8 cellular contexts compared by ENCODE assay signal in genomic region chr15:59437777-59438574, GRCh38. TPM values are rescaled to one million over a fixed set of nuclear protein-coding genes. Genes with fewer than 3 reads are reported as not detected.
DNase-seq lines count a peak whose midpoint lies in the region; ATAC-seq and TF ChIP-seq lines count a peak whose summit lies in the region.

Gene FAM81A, plus strand, starts transcription at chr15:59438186. Its CDS starts 20,441 bp downstream, at chr15:59458627.

- peak within 1 kb of the TSS; percentile 65 for H3K27ac Mint-ChIP-seq in activated B cell treated with CpG ODN at 0.5 μM for 24 hours

- H3K9me3 Mint-ChIP-seq in activated B cell treated with CpG ODN at 0.5 μM for 24 hours, result no peaks in the 10 kb centered on the region

- peaks cover 42% of the 10 kb centered on the region for H3K4me1 Mint-ChIP-seq in activated B cell treated with CpG ODN at 0.5 μM for 24 hours

- TF ChIP-seq CTCF in activated B cell treated with CpG ODN at 0.5 μM for 24 hours (IDR thresholded peaks at IDR 0.05), result no peak
- TF ChIP-seq CTCF in liver (IDR thresholded peaks at IDR 0.05; ENCODE audit: low read depth, low read length, missing input control), result no peak

- H3K9me3 ChIP-seq in liver (ENCODE audit: control insufficient read depth in 4 of 4, low read length in 3 of 4), result no peaks in the 10 kb centered on the region

- H3K4me1 ChIP-seq in liver (ENCODE audit: control insufficient read depth in 4 of 4, insufficient read depth in 4 of 4, low read length in 3 of 4), result peaks cover 6 to 17% (median 13%) of the 10 kb centered on the region in 4 donors

- CTCF ChIA-PET in activated B cell treated with CpG ODN at 0.5 μM for 24 hours (lab: Charles Lee), result interaction anchor here (1.1 kb wide), 1 partner anchor 25 kb away, joined by 4 read pairs; no protein-coding TSS in a partner anchor

- peak in 4 of 6 experiments; percentile 2 to 33 (median 8) for DNase-seq in stimulated activated naive CD4-positive, alpha-beta T cell (lab: John Stamatoyannopoulos, UW)
- no peak for DNase-seq in stimulated activated naive CD4-positive, alpha-beta T cell treated with Interleukin-2 at 50 U/mL for 16 hours (lab: John Stamatoyannopoulos, UW)
- DNase-seq in NCI-H1105 treated with DMSO at 0.1 percent for 48 hours (lab: John Stamatoyannopoulos, UW) (peak; percentile 89), activated B cell treated with CpG ODN at 0.5 μM for 24 hours (peak; percentile 65), dermis blood vessel endothelial cell (peak; percentile 54)
- DNase-seq in stimulated activated CD4-positive, alpha-beta T cell treated with anti-CD3 and anti-CD28 coated beads, Interleukin-4, amount 100 ng/mL, for 24 hours, result peak; percentile 25

- H3K36me3 Mint-ChIP-seq in activated B cell treated with CpG ODN at 0.5 μM for 24 hours (ENCODE audit: low read depth), result no peaks in the 10 kb centered on the region

- intact Hi-C loops in activated B cell treated with CpG ODN at 0.5 μM for 24 hours (cut with micrococcal nuclease), result loop anchor here (1.0 to 2.0 kb wide), 3 partner anchors 25 to 191 kb away; no protein-coding TSS in a partner anchor

- peak; percentile 83 for ATAC-seq in HG02642 (IDR thresholded peaks at IDR 0.05; ENCODE audit: poor library complexity, unreplicated experiment)
- ATAC-seq in activated B cell treated with CpG ODN at 0.5 μM for 24 hours (ENCODE audit: low read depth), result peak; percentile 82

- TF ChIP-seq RAD21 in liver (IDR thresholded peaks at IDR 0.05), result no peak

- no peaks in the 10 kb centered on the region for H3K36me3 ChIP-seq in liver (ENCODE audit: control insufficient read depth in 4 of 4, insufficient read depth in 3 of 4, low read depth in 1 of 4, low read length in 3 of 4)

- WGBS in liver, result 1% methylated on average over 95 of the region's 95 CpGs

- H3K9ac ChIP-seq in liver (ENCODE audit: low read depth in 1 of 2, low read length in 2 of 2), result no peak within 1 kb of the TSS

- H3K4me3 ChIP-seq in liver (ENCODE audit: low read depth in 1 of 3, low read length in 3 of 3), result peak within 1 kb of the TSS; percentile 49 to 66 (median 53)

- peaks cover 3% of the 10 kb centered on the region for H3K27me3 Mint-ChIP-seq in activated B cell treated with CpG ODN at 0.5 μM for 24 hours

- POLR2A ChIA-PET in activated B cell treated with CpG ODN at 0.5 μM for 24 hours (lab: Charles Lee), result interaction anchor here (0.6 to 1.9 kb wide), 7 partner anchors 24 to 731 kb away, joined by 3 to 10 read pairs (median 5); partner anchors contain the start of gene MYO1E

- no peak within 1 kb of the TSS for H3K27ac ChIP-seq in liver (ENCODE audit: low read depth in 1 of 2, low read length in 2 of 2)

- H3K4me3 Mint-ChIP-seq in activated B cell treated with CpG ODN at 0.5 μM for 24 hours, result peak within 1 kb of the TSS; percentile 88

- peaks cover 0 to 8% (median 0%) of the 10 kb centered on the region in 4 donors for H3K27me3 ChIP-seq in liver (ENCODE audit: control insufficient read depth in 4 of 4, insufficient read depth in 4 of 4, low read length in 3 of 4)

TF ChIP-seq in liver, 16 proteins besides CTCF, POLR2A, EP300 and RAD21:
- no peak for TF ChIP-seq GABPA (IDR thresholded peaks at IDR 0.05 in 1 of 2, conservative IDR thresholded peaks at IDR 0.05 in 1 of 2)
- no peak for TF ChIP-seq FOXA2 (IDR thresholded peaks at IDR 0.05)
- TF ChIP-seq YY1 (IDR thresholded peaks at IDR 0.05), result no peak
- no peak for TF ChIP-seq ZBTB33 (IDR thresholded peaks at IDR 0.05)
- no peak for TF ChIP-seq FOXA1 (IDR thresholded peaks at IDR 0.05)
- no peak for TF ChIP-seq TAF1 (conservative IDR thresholded peaks at IDR 0.05)
- TF ChIP-seq MAX (IDR thresholded peaks at IDR 0.05), result no peak
- no peak for TF ChIP-seq ATF3 (IDR thresholded peaks at IDR 0.05)
- TF ChIP-seq SP1 (IDR thresholded peaks at IDR 0.05), result no peak
- TF ChIP-seq RXRA (IDR thresholded peaks at IDR 0.05), result no peak
- TF ChIP-seq HNF4G (IDR thresholded peaks at IDR 0.05), result no peak
- TF ChIP-seq NR2F2 (IDR thresholded peaks at IDR 0.05), result no peak
- TF ChIP-seq JUND (IDR thresholded peaks at IDR 0.05), result no peak
- TF ChIP-seq HNF4A (conservative IDR thresholded peaks at IDR 0.05), result no peak
- TF ChIP-seq EGR1 (IDR thresholded peaks at IDR 0.05; ENCODE audit: low read depth in 2 of 2), result no peak
- no peak for TF ChIP-seq REST (IDR thresholded peaks at IDR 0.05)

RNA-seq across cellular contexts. Expression of gene FAM81A, which starts in this region (rescaled TPM):
- 4.8 and 6.2 TPM in 2 replicates for total RNA-seq in activated B cell treated with CpG ODN at 0.5 μM for 24 hours
- 0.47 TPM in 1 of 2 replicates, not detected in the other for total RNA-seq in dermis blood vessel endothelial cell
- under 1 TPM; under 0.01 to 0.05 TPM for total RNA-seq in liver
- polyA plus RNA-seq in liver, result under 1 TPM; 0.09 to 0.13 TPM

Comparison
In these comparisons a context has a peak if more than half of its experiments do, and no peak if none do; other contexts are left out.
1. Peak in DNase-seq in dermis blood vessel endothelial cell; RNA of the gene not detected or under 1 TPM.